In the genomic region with DNA sequence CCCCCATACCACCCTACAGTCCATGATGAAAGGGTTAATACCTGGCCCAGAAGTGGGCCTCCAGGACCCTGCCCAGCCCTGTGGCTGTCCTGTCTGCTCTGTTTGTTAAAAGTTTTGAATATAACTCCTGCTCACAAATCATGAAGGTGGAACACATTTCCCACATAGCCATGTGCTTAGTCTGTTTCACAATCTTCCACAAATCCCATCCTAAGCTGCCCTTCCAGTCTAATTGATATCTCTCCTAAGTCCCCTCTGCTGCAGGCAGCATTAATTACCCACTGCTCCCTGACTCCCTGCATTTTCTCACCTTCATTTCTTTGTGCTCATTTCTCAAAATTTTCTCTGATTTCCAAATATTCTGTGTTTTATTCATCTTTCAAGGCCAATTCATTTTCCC, we compare ENCODE assay signal across 21 cellular contexts.
"Had no signal": no experiment of that assay in that cellular context is flagged by ENCODE, and none has a peak within 500 bp of the region (broad histone marks: within the 10 kb centered on the region; RNA-seq: fewer than 3 reads in every experiment).

No MANE protein-coding gene starts in this region.

- H3K27me3 ChIP-seq: breast epithelium had no signal

- H3K27ac ChIP-seq: breast epithelium had no signal

- DNase-seq: activated CD4-positive, alpha-beta T cell treated with anti-CD3 and anti-CD28 coated beads for 4 hours; activated CD8-positive, alpha-beta memory T cell treated with anti-CD3 and anti-CD28 coated beads, Interleukin-2, amount 50 U/mL, for 4 hours; activated CD8-positive, alpha-beta T cell treated with anti-CD3 and anti-CD28 coated beads for 36 hours; activated gamma-delta T cell treated with Interleukin-2 at 50 U/mL for 16 hours; activated naive CD4-positive, alpha-beta T cell treated with anti-CD3 and anti-CD28 coated beads, Interleukin-2, amount 10 ng/mL, durations not matched to agents 7 days and 5 days; activated naive CD8-positive, alpha-beta T cell treated with anti-CD3 and anti-CD28 coated beads for 36 hours; activated T-cell treated with anti-CD3 and anti-CD28 coated beads, Interleukin-2, amount 50 U/mL, for 72 hours; caudate nucleus; Kasumi-1; KBM-7; NCI-H1048; NCI-H146; NCI-H187 treated with DMSO at 0.1 percent for 48 hours; NCI-H2081 treated with DMSO at 0.1 percent for 48 hours; NCI-H446; NCI-H524 treated with DMSO at 0.1 percent for 48 hours; NCI-H748 treated with DMSO at 0.1 percent for 48 hours; SIG-M5 had no signal

- H3K4me1 Mint-ChIP-seq: activated naive CD4-positive, alpha-beta T cell treated with anti-CD3 and anti-CD28 coated beads, Interleukin-2, amount 10 ng/mL, durations not matched to agents 7 days and 5 days; activated naive CD8-positive, alpha-beta T cell treated with anti-CD3 and anti-CD28 coated beads for 36 hours had no signal

- H3K4me1 ChIP-seq: breast epithelium had no signal

- H3K4me3 ChIP-seq: breast epithelium had no signal

- ATAC-seq: activated CD4-positive, CD25-positive, alpha-beta regulatory T cell treated with anti-CD3 and anti-CD28 coated beads, Interleukin-2, amount 50 U/mL, for 24 hours; activated CD8-positive, alpha-beta T cell treated with anti-CD3 and anti-CD28 coated beads for 36 hours; activated T-cell treated with anti-CD3 and anti-CD28 coated beads, Interleukin-2, amount 50 U/mL, for 72 hours had no signal

- H3K27ac Mint-ChIP-seq: activated CD8-positive, alpha-beta T cell treated with anti-CD3 and anti-CD28 coated beads for 36 hours; activated naive CD4-positive, alpha-beta T cell treated with anti-CD3 and anti-CD28 coated beads, Interleukin-2, amount 10 ng/mL, durations not matched to agents 7 days and 5 days; activated naive CD8-positive, alpha-beta T cell treated with anti-CD3 and anti-CD28 coated beads for 36 hours; activated T-cell treated with anti-CD3 and anti-CD28 coated beads, Interleukin-2, amount 50 U/mL, for 72 hours; activated T-helper 2 cell treated with anti-CD3 and anti-CD28 coated beads, Interferon-gamma antibody, Interleukin-2, Interleukin-4, amounts not matched to agents 10 μg/mL and 5 μg/mL and 100 μg/mL, durations not matched to agents 14 hours and 24 hours and 36 hours had no signal

- H3K36me3 Mint-ChIP-seq: activated naive CD4-positive, alpha-beta T cell treated with anti-CD3 and anti-CD28 coated beads, Interleukin-2, amount 10 ng/mL, durations not matched to agents 7 days and 5 days; activated naive CD8-positive, alpha-beta T cell treated with anti-CD3 and anti-CD28 coated beads for 36 hours had no signal

- H3K9me3 ChIP-seq: breast epithelium had no signal

- H3K36me3 ChIP-seq: breast epithelium had no signal

- H3K4me3 Mint-ChIP-seq: activated CD8-positive, alpha-beta T cell treated with anti-CD3 and anti-CD28 coated beads for 36 hours; activated naive CD4-positive, alpha-beta T cell treated with anti-CD3 and anti-CD28 coated beads, Interleukin-2, amount 10 ng/mL, durations not matched to agents 7 days and 5 days; activated naive CD8-positive, alpha-beta T cell treated with anti-CD3 and anti-CD28 coated beads for 36 hours; activated T-cell treated with anti-CD3 and anti-CD28 coated beads, Interleukin-2, amount 50 U/mL, for 72 hours had no signal

- H3K9me3 Mint-ChIP-seq: activated CD8-positive, alpha-beta T cell treated with anti-CD3 and anti-CD28 coated beads for 36 hours; activated naive CD4-positive, alpha-beta T cell treated with anti-CD3 and anti-CD28 coated beads, Interleukin-2, amount 10 ng/mL, durations not matched to agents 7 days and 5 days; activated naive CD8-positive, alpha-beta T cell treated with anti-CD3 and anti-CD28 coated beads for 36 hours; activated T-cell treated with anti-CD3 and anti-CD28 coated beads, Interleukin-2, amount 50 U/mL, for 72 hours; activated T-helper 2 cell treated with anti-CD3 and anti-CD28 coated beads, Interferon-gamma antibody, Interleukin-2, Interleukin-4, amounts not matched to agents 10 μg/mL and 5 μg/mL and 100 μg/mL, durations not matched to agents 14 hours and 24 hours and 36 hours had no signal
